Comparison of ENCODE assay signal across 34 cellular contexts in the genomic region with DNA sequence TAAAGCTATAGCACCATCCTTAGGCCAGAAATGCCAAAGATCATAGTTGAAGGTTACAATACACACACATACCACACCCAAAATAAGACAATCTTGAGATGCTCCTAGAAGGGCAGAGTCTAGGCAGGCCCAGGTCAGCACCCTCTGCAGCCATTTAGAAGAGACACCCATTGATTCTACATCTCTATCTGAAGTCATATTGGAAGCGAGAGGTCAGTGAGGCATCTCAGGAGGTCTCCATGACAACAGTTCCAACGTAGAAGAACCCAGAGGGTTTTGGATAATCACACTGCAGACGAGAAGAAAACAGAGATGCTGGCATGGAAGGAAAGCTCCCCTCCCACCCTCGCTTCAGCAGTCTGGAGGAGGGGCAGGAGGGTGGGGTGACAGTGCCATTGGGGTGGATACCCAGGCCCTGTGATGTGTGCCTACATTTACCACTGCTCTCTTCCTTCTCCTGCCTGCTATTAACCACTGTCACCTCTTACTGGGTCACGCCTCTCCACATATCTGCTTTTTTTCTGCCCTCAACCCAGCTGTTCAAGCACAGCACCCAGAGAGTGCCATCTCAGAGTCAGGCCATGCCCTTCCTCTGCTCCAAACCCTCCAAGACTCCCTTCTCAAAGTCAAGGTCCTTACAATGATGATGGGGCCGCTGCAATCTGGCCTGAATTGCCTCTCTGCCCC. TPM values are rescaled to one million over a fixed set of nuclear protein-coding genes. Genes with fewer than 3 reads are reported as not detected.
DNase-seq lines count a peak whose midpoint lies in the region; ATAC-seq, FAIRE-seq and TF ChIP-seq lines count a peak whose summit lies in the region.
"Had no signal": no experiment of that assay in that cellular context is flagged by ENCODE, and none has a peak within 500 bp of the region (broad histone marks: within the 10 kb centered on the region; RNA-seq: fewer than 3 reads in every experiment).

No MANE protein-coding gene starts in this region.

- H3K27ac Mint-ChIP-seq in stimulated activated naive CD8-positive, alpha-beta T cell treated with anti-CD3 and anti-CD28 coated beads, Interleukin-15, Interleukin-2, amounts not matched to agents 100 ng/mL and 50 ng/mL, for 24 hours = peak overlapping the region; percentile 67
- no peak overlapping the region for H3K27ac Mint-ChIP-seq in stimulated activated naive CD8-positive, alpha-beta T cell treated with anti-CD3 and anti-CD28 coated beads, Interleukin-15, amount 100 ng/mL, for 72 hours
- H3K27ac Mint-ChIP-seq in natural killer cell treated with Interleukin-12 subunit alpha and Interleukin-12 subunit beta and Interleukin-15 and Interleukin-18, amount 100 ng/mL, for 72 hours = peak overlapping the region; percentile 37 to 47
- H3K27ac Mint-ChIP-seq: activated naive CD4-positive, alpha-beta T cell treated with anti-CD3 and anti-CD28 coated beads, Interleukin-2, amount 50 U/mL, for 24 hours; activated T-helper 2 cell treated with anti-CD3 and anti-CD28 coated beads, Interferon-gamma antibody, Interleukin-2, Interleukin-4, amounts not matched to agents 10 μg/mL and 5 μg/mL and 100 μg/mL, durations not matched to agents 14 hours and 24 hours and 36 hours; endodermal cell; type B pancreatic cell had no signal

- no peaks in the 10 kb centered on the region for H3K27me3 Mint-ChIP-seq in stimulated activated naive CD8-positive, alpha-beta T cell treated with anti-CD3 and anti-CD28 coated beads, Interleukin-15, Interleukin-2, amounts not matched to agents 100 ng/mL and 50 ng/mL, for 24 hours
- H3K27me3 Mint-ChIP-seq in stimulated activated naive CD8-positive, alpha-beta T cell treated with anti-CD3 and anti-CD28 coated beads, Interleukin-15, amount 100 ng/mL, for 72 hours = no peaks in the 10 kb centered on the region
- H3K27me3 Mint-ChIP-seq in natural killer cell treated with Interleukin-12 subunit alpha and Interleukin-12 subunit beta and Interleukin-15 and Interleukin-18, amount 100 ng/mL, for 72 hours = no peaks in the 10 kb centered on the region
- H3K27me3 Mint-ChIP-seq: activated CD4-positive, alpha-beta memory T cell treated with anti-CD3 and anti-CD28 coated beads for 36 hours; activated naive CD4-positive, alpha-beta T cell treated with anti-CD3 and anti-CD28 coated beads, Interleukin-2, amount 50 U/mL, for 24 hours; type B pancreatic cell had no signal

- no peak for FAIRE-seq in GM12878 (lab: Jason Lieb, UNC)
- FAIRE-seq: colon, small intestine, TTC549 had no signal

- no peak for TF ChIP-seq CTCF in GM12878 (IDR thresholded peaks at IDR 0.05 in 2 of 3, conservative IDR thresholded peaks at IDR 0.05 in 1 of 3; ENCODE audit: control insufficient read depth in 2 of 3, extremely low read depth in 1 of 3, insufficient read depth in 1 of 3, low read depth in 3 of 3, low read length in 3 of 3)
- TF ChIP-seq CTCF in foreskin keratinocyte (conservative IDR thresholded peaks at IDR 0.05) = no peak

- H3K9ac ChIP-seq in GM12878 (ENCODE audit: control insufficient read depth, insufficient read depth, low read length) = no peak overlapping the region

- WGBS in GM12878 (ENCODE audit: insufficient coverage, insufficient replicate concordance, low lambda C conversion rate, missing lambda C conversion rate) = 37% methylated on average over 5 of the region's 6 CpGs

- no peaks in the 10 kb centered on the region for H4K20me1 ChIP-seq in GM12878 (ENCODE audit: control insufficient read depth, insufficient read depth)

- CTCF ChIA-PET in GM12878 (lab: Yijun Ruan, JAX) = no interaction called here

- H3K9me3 Mint-ChIP-seq in stimulated activated naive CD8-positive, alpha-beta T cell treated with anti-CD3 and anti-CD28 coated beads, Interleukin-15, Interleukin-2, amounts not matched to agents 100 ng/mL and 50 ng/mL, for 24 hours = no peaks in the 10 kb centered on the region
- no peaks in the 10 kb centered on the region for H3K9me3 Mint-ChIP-seq in stimulated activated naive CD8-positive, alpha-beta T cell treated with anti-CD3 and anti-CD28 coated beads, Interleukin-15, amount 100 ng/mL, for 72 hours
- H3K9me3 Mint-ChIP-seq in natural killer cell treated with Interleukin-12 subunit alpha and Interleukin-12 subunit beta and Interleukin-15 and Interleukin-18, amount 100 ng/mL, for 72 hours = no peaks in the 10 kb centered on the region
- H3K9me3 Mint-ChIP-seq: activated CD4-positive, alpha-beta memory T cell treated with anti-CD3 and anti-CD28 coated beads for 36 hours; activated naive CD4-positive, alpha-beta T cell treated with anti-CD3 and anti-CD28 coated beads, Interleukin-2, amount 50 U/mL, for 24 hours; activated T-helper 2 cell treated with anti-CD3 and anti-CD28 coated beads, Interferon-gamma antibody, Interleukin-2, Interleukin-4, amounts not matched to agents 10 μg/mL and 5 μg/mL and 100 μg/mL, durations not matched to agents 14 hours and 24 hours and 36 hours; endodermal cell had no signal

- H2AFZ ChIP-seq in GM12878 (ENCODE audit: control insufficient read depth, low read depth, low read length) = no peak overlapping the region

- peak overlapping the region; percentile 55; the same call in 1 of the 2 replicates for H3K4me2 ChIP-seq in GM12878 (ENCODE audit: control insufficient read depth, insufficient read depth)

- POLR2A ChIA-PET in GM12878 (lab: Charles Lee) = no interaction called here

- BruUV-seq in GM12878 (replicated peaks; lab: Mats Ljungman, UMichigan) = no TSS peak

- SMC1A ChIA-PET in GM12878 (lab: Charles Lee; ENCODE audit: uncharacterized antibody, unreplicated experiment) = interaction anchor here (0.7 kb wide), 1 partner anchor 89 kb away, joined by 3 read pairs; the partner anchor contains the start of gene OTUD3

- no peak overlapping the region for H3K27ac ChIP-seq in GM12878 (ENCODE audit: control insufficient read depth, insufficient read depth)
- no peak overlapping the region for H3K27ac ChIP-seq in foreskin keratinocyte
- H3K27ac ChIP-seq: heart right ventricle, lower lobe of right lung, SJCRH30 had no signal

- no peaks in the 10 kb centered on the region; the same call in 1 of the 2 replicates for H3K79me2 ChIP-seq in GM12878 (ENCODE audit: control insufficient read depth, insufficient read depth, low read length)

- no peak for TF ChIP-seq EP300 in GM12878 (IDR thresholded peaks at IDR 0.05; ENCODE audit: borderline replicate concordance in 1 of 2, control insufficient read depth in 1 of 2, low read depth in 2 of 2, low read length in 2 of 2)

- H3K4me1 ChIP-seq in GM12878 (ENCODE audit: control insufficient read depth, insufficient read depth, low read length) (peaks cover 17% of the 10 kb centered on the region), foreskin keratinocyte (no peaks in the 10 kb centered on the region)

- no peak for DNase-seq in stimulated activated naive CD8-positive, alpha-beta T cell treated with anti-CD3 and anti-CD28 coated beads, Interleukin-15, amount 100 ng/mL, for 72 hours
- no peak for DNase-seq in GM12878 (ENCODE audit: low read depth, low spot score)
- no peak for DNase-seq in natural killer cell treated with Interleukin-12 subunit alpha and Interleukin-12 subunit beta and Interleukin-15 and Interleukin-18, amount 100 ng/mL, for 72 hours (ENCODE audit: low spot score)
- no peak for DNase-seq in foreskin keratinocyte
- DNase-seq in stimulated activated CD4-positive, alpha-beta T cell treated with anti-CD3 and anti-CD28 coated beads, Interleukin-4, amount 100 ng/mL, for 1 hour = no peak
- no peak for DNase-seq in DMS114 treated with DMSO at 0.1 percent for 48 hours (lab: John Stamatoyannopoulos, UW; ENCODE audit: unreplicated experiment)
- DNase-seq: activated CD4-positive, alpha-beta memory T cell treated with anti-CD3 and anti-CD28 coated beads for 36 hours; amygdala; endodermal cell; foreskin fibroblast; heart right ventricle; IMR-90; kidney glomerular epithelial cell; lower lobe of right lung; NCI-H1092; NCI-H187 treated with DMSO at 0.1 percent for 48 hours; NCI-H774; nucleus accumbens; SJCRH30; small intestine; stimulated activated CD8-positive, alpha-beta memory T cell treated with anti-CD3 and anti-CD28 coated beads, Interleukin-4, amount 100 ng/mL, for 48 hours had no signal

- peaks cover 26% of the 10 kb centered on the region for H3K4me1 Mint-ChIP-seq in stimulated activated naive CD8-positive, alpha-beta T cell treated with anti-CD3 and anti-CD28 coated beads, Interleukin-15, Interleukin-2, amounts not matched to agents 100 ng/mL and 50 ng/mL, for 24 hours (ENCODE audit: low read depth)
- peaks cover 29% of the 10 kb centered on the region for H3K4me1 Mint-ChIP-seq in stimulated activated naive CD8-positive, alpha-beta T cell treated with anti-CD3 and anti-CD28 coated beads, Interleukin-15, amount 100 ng/mL, for 72 hours
- H3K4me1 Mint-ChIP-seq in natural killer cell treated with Interleukin-12 subunit alpha and Interleukin-12 subunit beta and Interleukin-15 and Interleukin-18, amount 100 ng/mL, for 72 hours (ENCODE audit: low read depth in 2 of 2) = peaks cover 25 to 27% of the 10 kb centered on the region in 2 donors

- H3K9me3 ChIP-seq in GM12878 (replicated peaks; ENCODE audit: control insufficient read depth, insufficient read depth, low read length) = no peaks in the 10 kb centered on the region; the same call in 2 of the 3 replicates
- H3K9me3 ChIP-seq: heart right ventricle, lower lobe of right lung had no signal

- RAD21 ChIA-PET in GM12878 (lab: Charles Lee; ENCODE audit: unreplicated experiment) = no interaction called here

- intact Hi-C loops in GM12878 (cut with micrococcal nuclease; ENCODE audit: unreplicated experiment) = no loop called here

- peaks cover 43% of the 10 kb centered on the region for H3K36me3 Mint-ChIP-seq in stimulated activated naive CD8-positive, alpha-beta T cell treated with anti-CD3 and anti-CD28 coated beads, Interleukin-15, Interleukin-2, amounts not matched to agents 100 ng/mL and 50 ng/mL, for 24 hours (ENCODE audit: low read depth)
- H3K36me3 Mint-ChIP-seq in natural killer cell treated with Interleukin-12 subunit alpha and Interleukin-12 subunit beta and Interleukin-15 and Interleukin-18, amount 100 ng/mL, for 72 hours = peaks cover 11% of the 10 kb centered on the region

- in situ Hi-C loops in GM12878 (cut with MboI) = no loop called here

- no peak for ATAC-seq in stimulated activated naive CD8-positive, alpha-beta T cell treated with anti-CD3 and anti-CD28 coated beads, Interleukin-15, amount 100 ng/mL, for 72 hours
- ATAC-seq in GM12878 (peak; percentile 90), HG03521 (IDR thresholded peaks at IDR 0.05; ENCODE audit: unreplicated experiment) (no peak), foreskin keratinocyte (no peak)
- ATAC-seq in natural killer cell treated with Interleukin-12 subunit alpha and Interleukin-12 subunit beta and Interleukin-15 and Interleukin-18, amount 100 ng/mL, for 72 hours = peak; percentile 28 to 38
- ATAC-seq: esophagus mucosa, heart right ventricle, lower lobe of right lung had no signal

- H3K4me3 Mint-ChIP-seq in stimulated activated naive CD8-positive, alpha-beta T cell treated with anti-CD3 and anti-CD28 coated beads, Interleukin-15, Interleukin-2, amounts not matched to agents 100 ng/mL and 50 ng/mL, for 24 hours = no peak overlapping the region
- no peak overlapping the region for H3K4me3 Mint-ChIP-seq in stimulated activated naive CD8-positive, alpha-beta T cell treated with anti-CD3 and anti-CD28 coated beads, Interleukin-15, amount 100 ng/mL, for 72 hours
- H3K4me3 Mint-ChIP-seq in natural killer cell treated with Interleukin-12 subunit alpha and Interleukin-12 subunit beta and Interleukin-15 and Interleukin-18, amount 100 ng/mL, for 72 hours = no peak overlapping the region
- H3K4me3 Mint-ChIP-seq: activated CD4-positive, alpha-beta memory T cell treated with anti-CD3 and anti-CD28 coated beads for 36 hours; activated naive CD4-positive, alpha-beta T cell treated with anti-CD3 and anti-CD28 coated beads, Interleukin-2, amount 50 U/mL, for 24 hours; endodermal cell; type B pancreatic cell had no signal

- no peak for TF ChIP-seq POLR2A in GM12878 (IDR thresholded peaks at IDR 0.05; ENCODE audit: low read depth, low read length)

- no peaks in the 10 kb centered on the region for H3K27me3 ChIP-seq in GM12878 (replicated peaks in 1 of 2; ENCODE audit: control insufficient read depth in 2 of 2, insufficient read depth in 2 of 2, low read length in 1 of 2)
- H3K27me3 ChIP-seq in foreskin keratinocyte = no peaks in the 10 kb centered on the region
- H3K27me3 ChIP-seq: heart right ventricle, SJCRH30 had no signal

- no peak overlapping the region for H3K4me3 ChIP-seq in GM12878
- H3K4me3 ChIP-seq: heart right ventricle, lower lobe of right lung, SJCRH30 had no signal

- no peak for TF ChIP-seq RAD21 in GM12878 (IDR thresholded peaks at IDR 0.05; ENCODE audit: insufficient read depth, low read depth, low read length)

- no peaks in the 10 kb centered on the region; a peak in 1 of 4 replicates for H3K36me3 ChIP-seq in GM12878 (ENCODE audit: control insufficient read depth in 2 of 2, insufficient read depth in 2 of 2, low read length in 1 of 2)
- H3K36me3 ChIP-seq: SJCRH30 had no signal

RNA-seq across cellular contexts. Expression of gene TMCO4, which starts 6.2 kb away (rescaled TPM):
- 16.7 and 17.3 TPM in 2 replicates for total RNA-seq in GM12878 (2013; cell fraction: nucleolus; rRNA removed)
- 15.5 and 20.8 TPM in 2 replicates for total RNA-seq in GM12878 (2014; rRNA removed)
- total RNA-seq in GM12878 (2014; rRNA removed; fragmentation: Illumina TruSeq; extraction: Trizol) = 8.9 and 11.6 TPM in 2 replicates
- total RNA-seq in GM12878 (2021) = 17.8 and 19.1 TPM in 2 replicates
- polyA plus RNA-seq in GM12878 (2011; ENCODE audit: low read depth) = 4.2 TPM
- 6.1 and 8.0 TPM in 2 replicates for polyA plus RNA-seq in GM12878 (2011; rRNA removed)
- 11.9 and 13.7 TPM in 2 replicates for polyA plus RNA-seq in GM12878 (2011; cell fraction: cytosol; rRNA removed)
- polyA plus RNA-seq in GM12878 (2011; cell fraction: nucleus; rRNA removed) = 19.7 and 23.1 TPM in 2 replicates
- polyA plus RNA-seq in GM12878 (2012) = 7.0 and 8.2 TPM in 2 replicates
- 7.1 and 11.9 TPM in 2 replicates for polyA plus RNA-seq in GM12878 (2014; fragmentation: Illumina TruSeq; extraction: Trizol)
- 1 to 10 TPM; 2.4 to 3.1 TPM for polyA plus RNA-seq in GM12878 (2014; fragmentation: Nextera tagmentation; extraction: Ambion mirVana)
- polyA plus RNA-seq in GM12878 (2014; rRNA removed) = 14.5 and 15.1 TPM in 2 replicates
- 10 to 100 TPM; 14.0 to 14.9 TPM for polyA plus RNA-seq in GM12878 (2016; fragmentation: Nextera tagmentation; extraction: Ambion mirVana)
- 9.6 and 16.2 TPM in 2 replicates for polyA minus RNA-seq in GM12878 (2011; rRNA and poly(A)+ RNA removed)
- polyA minus RNA-seq in GM12878 (2011; cell fraction: cytosol; rRNA and poly(A)+ RNA removed) = 3.0 and 6.4 TPM in 2 replicates
- polyA minus RNA-seq in GM12878 (2011; cell fraction: nucleus; rRNA and poly(A)+ RNA removed) = 11.5 and 15.2 TPM in 2 replicates
- 10 to 100 TPM; 11.7 to 20.3 TPM for total RNA-seq in natural killer cell treated with Interleukin-12 subunit alpha and Interleukin-12 subunit beta and Interleukin-15 and Interleukin-18, amount 100 ng/mL, for 72 hours
- total RNA-seq in foreskin keratinocyte = 10.8 and 12.2 TPM in 2 replicates
- polyA plus RNA-seq in foreskin keratinocyte = 9.7 and 10.5 TPM in 2 replicates

RNA-seq across cellular contexts. Expression of gene RNF186, which starts 21.6 kb away (rescaled TPM):
- not detected in 2 replicates for total RNA-seq in GM12878 (2013; cell fraction: nucleolus; rRNA removed)
- not detected in 2 replicates for total RNA-seq in GM12878 (2014; rRNA removed)
- not detected in 2 replicates for total RNA-seq in GM12878 (2014; rRNA removed; fragmentation: Illumina TruSeq; extraction: Trizol)
- total RNA-seq in GM12878 (2021) = not detected in 2 replicates
- polyA plus RNA-seq in GM12878 (2011; ENCODE audit: low read depth) = not detected
- not detected in 2 replicates for polyA plus RNA-seq in GM12878 (2011; rRNA removed)
- not detected in 2 replicates for polyA plus RNA-seq in GM12878 (2011; cell fraction: cytosol; rRNA removed)
- not detected in 2 replicates for polyA plus RNA-seq in GM12878 (2011; cell fraction: nucleus; rRNA removed)
- polyA plus RNA-seq in GM12878 (2012) = not detected in 2 replicates
- polyA plus RNA-seq in GM12878 (2014; fragmentation: Illumina TruSeq; extraction: Trizol) = not detected in 2 replicates
- polyA plus RNA-seq in GM12878 (2014; fragmentation: Nextera tagmentation; extraction: Ambion mirVana) = not detected
- polyA plus RNA-seq in GM12878 (2014; rRNA removed) = not detected in 2 replicates
- not detected for polyA plus RNA-seq in GM12878 (2016; fragmentation: Nextera tagmentation; extraction: Ambion mirVana)
- polyA minus RNA-seq in GM12878 (2011; rRNA and poly(A)+ RNA removed) = not detected in 2 replicates
- not detected in 2 replicates for polyA minus RNA-seq in GM12878 (2011; cell fraction: cytosol; rRNA and poly(A)+ RNA removed)
- polyA minus RNA-seq in GM12878 (2011; cell fraction: nucleus; rRNA and poly(A)+ RNA removed) = not detected in 2 replicates
- not detected for total RNA-seq in natural killer cell treated with Interleukin-12 subunit alpha and Interleukin-12 subunit beta and Interleukin-15 and Interleukin-18, amount 100 ng/mL, for 72 hours
- not detected in 2 replicates for total RNA-seq in foreskin keratinocyte
- polyA plus RNA-seq in foreskin keratinocyte = not detected in 2 replicates
- total RNA-seq: A673; activated CD4-positive, alpha-beta memory T cell treated with anti-CD3 and anti-CD28 coated beads for 36 hours; activated T-helper 2 cell treated with anti-CD3 and anti-CD28 coated beads, Interferon-gamma antibody, Interleukin-2, Interleukin-4, amounts not matched to agents 10 μg/mL and 5 μg/mL and 100 μg/mL, durations not matched to agents 14 hours and 24 hours and 36 hours; Daoy; endodermal cell; H4; heart right ventricle; IMR-90; lower lobe of right lung; subcutaneous adipose tissue had no signal
- polyA plus RNA-seq: BJ, heart right ventricle, IMR-90 had no signal

Comparison
In these comparisons a context has a peak if more than half of its experiments do, and no peak if none do; other contexts are left out.
1. H3K27ac Mint-ChIP-seq: peak in stimulated activated naive CD8-positive, alpha-beta T cell treated with anti-CD3 and anti-CD28 coated beads, Interleukin-15, Interleukin-2, amounts not matched to agents 100 ng/mL and 50 ng/mL, for 24 hours (single experiment) and natural killer cell treated with Interleukin-12 subunit alpha and Interleukin-12 subunit beta and Interleukin-15 and Interleukin-18, amount 100 ng/mL, for 72 hours (2 of 2); none in stimulated activated naive CD8-positive, alpha-beta T cell treated with anti-CD3 and anti-CD28 coated beads, Interleukin-15, amount 100 ng/mL, for 72 hours (0 of 2).
2. ATAC-seq: peak in GM12878 (single experiment) and natural killer cell treated with Interleukin-12 subunit alpha and Interleukin-12 subunit beta and Interleukin-15 and Interleukin-18, amount 100 ng/mL, for 72 hours (2 of 2); none in stimulated activated naive CD8-positive, alpha-beta T cell treated with anti-CD3 and anti-CD28 coated beads, Interleukin-15, amount 100 ng/mL, for 72 hours (single experiment), HG03521 (single experiment) and foreskin keratinocyte (single experiment).